ENCODE assay signal across 8 cellular contexts in the genomic region with DNA sequence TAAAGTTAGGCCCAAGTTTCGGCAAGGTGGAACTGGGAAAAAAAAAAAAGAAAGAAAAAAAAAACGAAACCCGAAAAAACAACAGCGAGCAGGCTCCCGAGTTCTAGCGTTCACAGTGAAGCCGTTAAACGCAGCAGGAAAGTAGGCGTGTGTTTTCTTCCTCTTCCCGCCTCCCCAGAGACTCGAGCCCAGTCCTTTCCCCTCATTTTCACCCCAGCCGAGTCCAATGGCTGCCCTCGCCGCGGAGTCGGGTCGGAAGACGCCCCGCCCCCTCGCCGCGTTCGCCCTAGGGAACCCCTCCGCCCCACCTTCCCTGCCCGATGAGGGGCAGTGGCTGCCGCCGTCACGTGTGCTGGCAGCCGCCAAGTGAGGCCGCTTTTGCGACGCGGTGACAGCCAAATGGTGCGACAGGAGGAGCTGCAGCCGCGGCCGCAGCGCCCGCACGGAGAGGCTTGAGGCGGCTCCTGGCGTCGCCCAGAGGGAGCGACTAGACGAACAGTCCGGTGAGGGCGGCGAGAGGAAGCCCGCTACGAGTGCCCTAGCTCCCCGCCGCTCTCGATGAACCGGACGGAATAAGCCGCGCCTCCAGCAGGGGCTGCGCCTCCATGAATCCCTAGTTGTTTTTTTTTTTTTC. TPM values are rescaled to one million over a fixed set of nuclear protein-coding genes. Genes with fewer than 3 reads are reported as not detected.
A peak's percentile ranks its signal among the peaks of the same experiment; 100 is the strongest.
DNase-seq lines count a peak whose midpoint lies in the region; ATAC-seq and TF ChIP-seq lines count a peak whose summit lies in the region.

A gene (plus strand): TSS at position 426 of the 634 bp plus-strand sequence. CDS start 308 bp downstream, outside the sequence.

- peak; percentile 98 for DNase-seq in DMS79 (lab: John Stamatoyannopoulos, UW)
- peak; percentile 96 for DNase-seq in KG1 (lab: John Stamatoyannopoulos, UW)
- DNase-seq in activated T-cell treated with anti-CD3 and anti-CD28 coated beads, Interleukin-2, amount 50 U/mL, for 24 hours = peak; percentile 96
- peak; percentile 69 for DNase-seq in epithelial cell of proximal tubule (ENCODE audit: low read depth)
- peak; percentile 97 for DNase-seq in stimulated activated CD8-positive, alpha-beta memory T cell treated with anti-CD3 and anti-CD28 coated beads, Interleukin-4, amount 100 ng/mL, for 48 hours

- H3K36me3 Mint-ChIP-seq in activated T-cell treated with anti-CD3 and anti-CD28 coated beads, Interleukin-2, amount 50 U/mL, for 24 hours (ENCODE audit: low read depth) = peaks cover 24% of the 10 kb centered on the region

- H3K4me3 ChIP-seq in epithelial cell of proximal tubule (ENCODE audit: low read depth, low read length) (peak within 1 kb of the TSS; percentile 96), mucosa of rectum (ENCODE audit: low read length in 2 of 2) (peak within 1 kb of the TSS; percentile 92 to 93)

- no peaks in the 10 kb centered on the region for H3K36me3 ChIP-seq in mucosa of rectum (ENCODE audit: control insufficient read depth in 2 of 2, insufficient read depth in 2 of 2, low read length in 2 of 2)

- no peaks in the 10 kb centered on the region for H3K27me3 ChIP-seq in mucosa of rectum (ENCODE audit: control insufficient read depth in 2 of 2, insufficient read depth in 2 of 2, low read length in 2 of 2)

- H3K9ac ChIP-seq in mucosa of rectum (ENCODE audit: low read depth in 1 of 2, low read length in 2 of 2) = peak within 1 kb of the TSS; percentile 94 to 98

- peak within 1 kb of the TSS; percentile 98 for H3K27ac Mint-ChIP-seq in activated T-cell treated with anti-CD3 and anti-CD28 coated beads, Interleukin-2, amount 50 U/mL, for 24 hours

- peaks cover 12 to 15% of the 10 kb centered on the region in 2 donors for H3K4me1 ChIP-seq in mucosa of rectum (ENCODE audit: control insufficient read depth in 2 of 2, insufficient read depth in 2 of 2, low read length in 2 of 2)

- ATAC-seq in GM21723 (IDR thresholded peaks at IDR 0.05; ENCODE audit: unreplicated experiment) = peak; percentile 86

- no peaks in the 10 kb centered on the region for H3K9me3 ChIP-seq in mucosa of rectum (ENCODE audit: control insufficient read depth in 2 of 2, low read length in 2 of 2)

- no peaks in the 10 kb centered on the region for H3K9me3 Mint-ChIP-seq in activated T-cell treated with anti-CD3 and anti-CD28 coated beads, Interleukin-2, amount 50 U/mL, for 24 hours

- TF ChIP-seq CTCF in epithelial cell of proximal tubule (conservative IDR thresholded peaks at IDR 0.05; ENCODE audit: low read depth, low read length) = peak; percentile 9

- peak within 1 kb of the TSS; percentile 95 to 97 for H3K27ac ChIP-seq in mucosa of rectum (ENCODE audit: low read depth in 2 of 2, low read length in 2 of 2)

- H3K4me3 Mint-ChIP-seq in activated T-cell treated with anti-CD3 and anti-CD28 coated beads, Interleukin-2, amount 50 U/mL, for 24 hours = peak within 1 kb of the TSS; percentile 95

- H3K27me3 Mint-ChIP-seq in activated T-cell treated with anti-CD3 and anti-CD28 coated beads, Interleukin-2, amount 50 U/mL, for 24 hours = no peaks in the 10 kb centered on the region

- peaks cover 33% of the 10 kb centered on the region for H3K4me1 Mint-ChIP-seq in activated T-cell treated with anti-CD3 and anti-CD28 coated beads, Interleukin-2, amount 50 U/mL, for 24 hours (ENCODE audit: low read depth)

TF ChIP-seq in PFSK-1, 5 proteins besides CTCF, POLR2A, EP300 and RAD21:
- TF ChIP-seq SIN3A (IDR thresholded peaks at IDR 0.05; ENCODE audit: borderline replicate concordance, insufficient read depth, low read length) (no peak), POLR2AphosphoS5 (IDR thresholded peaks at IDR 0.05; ENCODE audit: low read depth, low read length) (peak; percentile 92), FOXP2 (optimal IDR thresholded peaks at IDR 0.05; ENCODE audit: borderline replicate concordance, extremely low read depth, extremely low read length, insufficient read depth) (peak; percentile 90), TAF1 (IDR thresholded peaks at IDR 0.05; ENCODE audit: borderline replicate concordance, insufficient read depth, low read length) (peak; percentile 88; the same call in 1 of the 2 replicates)
- TF ChIP-seq, protein P1, sequence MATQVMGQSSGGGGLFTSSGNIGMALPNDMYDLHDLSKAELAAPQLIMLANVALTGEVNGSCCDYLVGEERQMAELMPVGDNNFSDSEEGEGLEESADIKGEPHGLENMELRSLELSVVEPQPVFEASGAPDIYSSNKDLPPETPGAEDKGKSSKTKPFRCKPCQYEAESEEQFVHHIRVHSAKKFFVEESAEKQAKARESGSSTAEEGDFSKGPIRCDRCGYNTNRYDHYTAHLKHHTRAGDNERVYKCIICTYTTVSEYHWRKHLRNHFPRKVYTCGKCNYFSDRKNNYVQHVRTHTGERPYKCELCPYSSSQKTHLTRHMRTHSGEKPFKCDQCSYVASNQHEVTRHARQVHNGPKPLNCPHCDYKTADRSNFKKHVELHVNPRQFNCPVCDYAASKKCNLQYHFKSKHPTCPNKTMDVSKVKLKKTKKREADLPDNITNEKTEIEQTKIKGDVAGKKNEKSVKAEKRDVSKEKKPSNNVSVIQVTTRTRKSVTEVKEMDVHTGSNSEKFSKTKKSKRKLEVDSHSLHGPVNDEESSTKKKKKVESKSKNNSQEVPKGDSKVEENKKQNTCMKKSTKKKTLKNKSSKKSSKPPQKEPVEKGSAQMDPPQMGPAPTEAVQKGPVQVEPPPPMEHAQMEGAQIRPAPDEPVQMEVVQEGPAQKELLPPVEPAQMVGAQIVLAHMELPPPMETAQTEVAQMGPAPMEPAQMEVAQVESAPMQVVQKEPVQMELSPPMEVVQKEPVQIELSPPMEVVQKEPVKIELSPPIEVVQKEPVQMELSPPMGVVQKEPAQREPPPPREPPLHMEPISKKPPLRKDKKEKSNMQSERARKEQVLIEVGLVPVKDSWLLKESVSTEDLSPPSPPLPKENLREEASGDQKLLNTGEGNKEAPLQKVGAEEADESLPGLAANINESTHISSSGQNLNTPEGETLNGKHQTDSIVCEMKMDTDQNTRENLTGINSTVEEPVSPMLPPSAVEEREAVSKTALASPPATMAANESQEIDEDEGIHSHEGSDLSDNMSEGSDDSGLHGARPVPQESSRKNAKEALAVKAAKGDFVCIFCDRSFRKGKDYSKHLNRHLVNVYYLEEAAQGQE (IDR thresholded peaks at IDR 0.05; ENCODE audit: insufficient read depth in 1 of 2, low read depth in 2 of 2, low read length in 2 of 2) = 0 out of 4 replicates have a peak, but pooled peaks of 1 of the 2 experiments have one; percentile 20
TF ChIP-seq in PFSK-1: peak in this region for 4.

RNA-seq across cellular contexts. Expression of the gene that starts here (rescaled TPM):
- 10.3 TPM for polyA plus RNA-seq in PFSK-1 (2012; ENCODE audit: insufficient read length, low read depth)
- 23.2 and 23.9 TPM in 2 replicates for total RNA-seq in epithelial cell of proximal tubule

Comparison
In these comparisons a context has a peak if more than half of its experiments do, and no peak if none do; other contexts are left out.
1. Peak in every context shown above with its lines: DNase-seq, ATAC-seq, H3K4me3 ChIP-seq and H3K27ac ChIP-seq.